Comparison of ENCODE assay signal across 27 cellular contexts in the genomic region with DNA sequence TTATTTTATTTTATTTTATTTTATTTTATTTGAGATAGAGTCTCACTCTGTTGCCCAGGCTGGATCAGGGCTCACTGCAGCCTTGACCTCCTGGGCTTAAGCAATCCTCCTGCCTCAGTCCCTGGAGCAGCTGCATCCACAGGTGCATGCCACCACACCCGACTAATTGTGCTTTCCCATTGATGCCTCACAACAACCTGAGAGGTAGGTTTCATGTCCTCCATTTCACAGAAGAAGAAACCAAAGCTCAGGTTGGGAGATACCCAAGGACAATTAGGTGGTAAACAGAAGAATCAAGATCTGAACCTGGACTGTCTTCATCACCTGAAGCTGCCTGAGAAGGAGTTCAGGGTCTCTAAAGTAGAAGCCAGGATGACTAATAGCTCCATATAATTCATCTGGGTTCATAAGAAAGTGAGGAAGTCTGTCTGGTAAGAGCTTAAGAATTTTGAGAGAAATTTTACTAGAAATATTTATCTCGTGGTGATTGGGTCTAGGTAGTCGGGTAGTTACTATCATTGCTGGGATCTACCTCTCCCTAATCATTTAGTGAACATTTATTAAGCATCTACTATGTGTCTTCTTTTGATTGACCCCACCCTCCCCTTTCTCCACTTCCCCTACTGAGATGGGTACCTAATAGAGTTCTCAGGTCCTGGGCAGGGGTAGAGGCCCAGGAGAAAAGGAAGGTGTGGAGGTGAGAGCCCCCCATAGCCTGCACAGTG. TPM values are rescaled to one million over a fixed set of nuclear protein-coding genes. Genes with fewer than 3 reads are reported as not detected.
"Had no signal": no experiment of that assay in that cellular context is flagged by ENCODE, and none has a peak within 500 bp of the region (broad histone marks: within the 10 kb centered on the region; RNA-seq: fewer than 3 reads in every experiment).

No MANE protein-coding gene starts in this region.

- ATAC-seq: Panc1, PC-3, T-cell had no signal

- H3K9me3 Mint-ChIP-seq: T-cell had no signal

- H3K4me3 Mint-ChIP-seq: T-cell had no signal

- H3K9me3 ChIP-seq: SK-N-SH had no signal

- H3K9me2 ChIP-seq: SK-N-SH had no signal

- H3K4me2 ChIP-seq: SK-N-SH had no signal

- H3K36me3 Mint-ChIP-seq: T-cell had no signal

- H3K27ac ChIP-seq: HL-60, RWPE1 had no signal

- FAIRE-seq: HTR-8/SVneo had no signal

- H3K9ac ChIP-seq: SK-N-SH had no signal

- DNase-seq: KBM-7; MV-4-11; NCI-H1048; NCI-H1105; NCI-H1436 treated with DMSO at 0.1 percent for 48 hours; NCI-H1694; NCI-H187 treated with DMSO at 0.1 percent for 48 hours; NCI-H2029 treated with DMSO at 0.1 percent for 48 hours; NCI-H2171 treated with DMSO at 0.1 percent for 48 hours; NCI-H345; NCI-H446 treated with DMSO at 0.1 percent for 48 hours; NCI-H510A treated with DMSO at 0.1 percent for 48 hours; NCI-H526 treated with DMSO at 0.1 percent for 48 hours; NCI-H774; NK-92 treated with Interleukin-12 subunit alpha and Interleukin-12 subunit beta, amount 100 ng/mL, for 24 hours; PC-3; SHP77; SK-N-SH; SW 1271; T-cell had no signal

RNA-seq across cellular contexts. Expression of a gene that starts 52.7 kb away (rescaled TPM):
- total RNA-seq: LHCN-M2, MCF 10A, PC-3, SK-MEL-5, T-cell had no signal
- polyA plus RNA-seq: SK-N-SH had no signal
